ENCODE assay signal across 23 cellular contexts in the genomic region with DNA sequence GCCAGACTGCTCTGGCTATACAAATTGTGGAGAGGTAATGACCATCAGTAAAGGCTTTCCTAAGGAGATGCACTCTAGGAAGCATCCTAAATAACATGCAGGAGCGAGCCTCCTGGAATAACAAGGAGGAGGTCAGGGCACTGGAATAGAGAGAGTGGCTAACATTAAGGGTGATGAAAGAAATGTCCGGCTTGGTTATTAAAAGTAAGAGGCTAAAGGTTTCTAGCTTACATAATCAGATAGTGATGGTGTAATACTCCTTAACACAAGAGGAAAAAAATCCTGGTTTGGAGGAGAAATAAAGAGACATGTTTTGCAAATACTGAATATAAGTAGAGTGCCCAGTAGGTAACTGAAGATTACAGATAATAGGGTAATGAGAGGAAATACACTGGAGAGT.
"Had no signal": no experiment of that assay in that cellular context is flagged by ENCODE, and none has a peak within 500 bp of the region (broad histone marks: within the 10 kb centered on the region; RNA-seq: fewer than 3 reads in every experiment).

No MANE protein-coding gene starts in this region.

- H3K4me1 ChIP-seq: body of pancreas, parathyroid adenoma, sigmoid colon had no signal

- H3K9ac ChIP-seq: parathyroid adenoma had no signal

- H3K27me3 ChIP-seq: body of pancreas, cardiac muscle cell, sigmoid colon, stomach, vagina had no signal

- H3K4me3 ChIP-seq: body of pancreas, cardiac muscle cell, sigmoid colon, smooth muscle cell, stomach, vagina had no signal

- H3K9me3 ChIP-seq: body of pancreas, sigmoid colon, stomach, vagina had no signal

- DNase-seq: activated CD4-positive, alpha-beta T cell treated with anti-CD3 and anti-CD28 coated beads, Interleukin-2, amount 50 U/mL, for 4 hours; activated CD8-positive, alpha-beta memory T cell treated with anti-CD3 and anti-CD28 coated beads for 24 hours; activated CD8-positive, alpha-beta memory T cell treated with anti-CD3 and anti-CD28 coated beads, Interleukin-2, amount 50 U/mL, for 48 hours; activated naive CD4-positive, alpha-beta T cell treated with Interleukin-2 at 50 U/mL for 16 hours; activated naive CD8-positive, alpha-beta T cell treated with anti-CD3 and anti-CD28 coated beads for 36 hours; activated T-cell treated with anti-CD3 and anti-CD28 coated beads, Interleukin-2, amount 50 U/mL, for 48 hours; amygdala; body of pancreas; effector CD4-positive, alpha-beta T cell; foreskin melanocyte; nucleus accumbens; sigmoid colon; stimulated activated CD4-positive, alpha-beta T cell treated with anti-CD3 and anti-CD28 coated beads, Interleukin-15, amount 100 ng/mL, for 24 hours; stomach; T1000; trophoblast cell had no signal

- H3K36me3 ChIP-seq: cardiac muscle cell, sigmoid colon, stomach, vagina had no signal

- ATAC-seq: body of pancreas; natural killer cell treated with Interleukin-12 subunit alpha and Interleukin-12 subunit beta and Interleukin-15 and Interleukin-18, amount 100 ng/mL, for 72 hours; stimulated activated memory B cell treated with anti-CD40 and anti-IgM and Interleukin-4, amounts not matched to agents 10 μg/mL and 1 μg/mL and 100 μg/mL, for 72 hours; WTC11 had no signal

- H3K27ac ChIP-seq: body of pancreas, cardiac muscle cell, parathyroid adenoma, sigmoid colon, stomach, vagina had no signal
